6 cellular contexts compared by ENCODE assay signal in genomic region chr9:103082494-103082893, GRCh38.
"Had no signal": no experiment of that assay in that cellular context is flagged by ENCODE, and none has a peak within 500 bp of the region (broad histone marks: within the 10 kb centered on the region; RNA-seq: fewer than 3 reads in every experiment).

No MANE protein-coding gene starts in this region.

- H3K4me3 Mint-ChIP-seq: GM23338, H9 had no signal

- DNase-seq: H9, HCEC 1CT, IMR-90, KG1 had no signal

- ATAC-seq: GM23338, K562 had no signal

- H3K4me1 Mint-ChIP-seq: GM23338, H9 had no signal

- H3K27ac Mint-ChIP-seq: GM23338 had no signal

- H3K9me3 Mint-ChIP-seq: H9 had no signal
